ENCODE assay signal across 22 cellular contexts in genomic region chr5:171623551-171624097, GRCh38.
DNase-seq lines count a peak whose midpoint lies in the region; ATAC-seq and TF ChIP-seq lines count a peak whose summit lies in the region.
"Had no signal": no experiment of that assay in that cellular context is flagged by ENCODE, and none has a peak within 500 bp of the region (broad histone marks: within the 10 kb centered on the region; RNA-seq: fewer than 3 reads in every experiment).

No MANE protein-coding gene starts in this region.

- no peak overlapping the region for H4K8ac ChIP-seq in H9 (replicated peaks; ENCODE audit: insufficient read length, low read depth, low read length)

- H4K91ac ChIP-seq in H9 (ENCODE audit: insufficient read length, low read depth, low read length) = no peak overlapping the region

- H3K4me2 ChIP-seq in H9 (ENCODE audit: insufficient read depth, insufficient read length, low read length) (no peak overlapping the region), osteoblast (ENCODE audit: insufficient read depth, low read length) (no peak overlapping the region)

- peak overlapping the region in 1 of 2 experiments; percentile 3; a peak in 2 of 5 replicates for H3K4me3 Mint-ChIP-seq in H9
- H3K4me3 Mint-ChIP-seq: activated CD4-positive, alpha-beta memory T cell treated with anti-CD3 and anti-CD28 coated beads for 36 hours; memory B cell; natural killer cell treated with Interleukin-12 subunit alpha and Interleukin-12 subunit beta and Interleukin-15 and Interleukin-18, amount 100 ng/mL, for 72 hours; stimulated activated naive B cell treated with anti-CD40 and anti-IgM and Interleukin-4, amounts not matched to agents 10 μg/mL and 1 μg/mL and 100 μg/mL, for 72 hours had no signal

- H3K14ac ChIP-seq in H9 (ENCODE audit: insufficient read depth, low read length) = no peak overlapping the region

- no peak overlapping the region for H3K18ac ChIP-seq in H9 (ENCODE audit: insufficient read length, low read depth, low read length)

- no peak overlapping the region for H3T11ph ChIP-seq in H9 (ENCODE audit: low read length)

- H3K9me3 Mint-ChIP-seq in H9 = peaks cover 0 to 14% of the 10 kb centered on the region in 2 experiments; a peak in 2 of 5 replicates
- H3K9me3 Mint-ChIP-seq: activated CD4-positive, alpha-beta memory T cell treated with anti-CD3 and anti-CD28 coated beads for 36 hours; natural killer cell treated with Interleukin-12 subunit alpha and Interleukin-12 subunit beta and Interleukin-15 and Interleukin-18, amount 100 ng/mL, for 72 hours; stimulated activated naive B cell treated with anti-CD40 and anti-IgM and Interleukin-4, amounts not matched to agents 10 μg/mL and 1 μg/mL and 100 μg/mL, for 72 hours had no signal

- H2BK20ac ChIP-seq in H9 (ENCODE audit: low read depth, low read length, poor library complexity, severe bottlenecking) = no peak overlapping the region

- no peak overlapping the region for H2AK5ac ChIP-seq in H9 (ENCODE audit: insufficient read length, low read length)

- TF ChIP-seq CTCF in H9 (conservative IDR thresholded peaks at IDR 0.05) = no peak
- TF ChIP-seq CTCF in osteoblast (IDR thresholded peaks at IDR 0.05; ENCODE audit: extremely low read depth, low read depth, low read length) = no peak
- no peak for TF ChIP-seq CTCF in BE2C (IDR thresholded peaks at IDR 0.05; ENCODE audit: low read depth, low read length)

- no peak overlapping the region for H3K27ac ChIP-seq in H9 (ENCODE audit: insufficient read length, low read depth, low read length)
- H3K27ac ChIP-seq in osteoblast (ENCODE audit: low read depth, low read length) = no peak overlapping the region
- H3K27ac ChIP-seq: C4-2B had no signal

- H3K9me3 ChIP-seq in H9 (ENCODE audit: control insufficient read depth, low read depth, low read length) (no peaks in the 10 kb centered on the region), osteoblast (ENCODE audit: low read depth, low read length) (no peaks in the 10 kb centered on the region), BE2C (no peaks in the 10 kb centered on the region)

- no peaks in the 10 kb centered on the region; a peak in 2 of 7 replicates for H3K36me3 Mint-ChIP-seq in H9 (ENCODE audit: insufficient read depth in 1 of 3, low read depth in 3 of 3)
- H3K36me3 Mint-ChIP-seq: activated CD4-positive, alpha-beta memory T cell treated with anti-CD3 and anti-CD28 coated beads for 36 hours; memory B cell; natural killer cell treated with Interleukin-12 subunit alpha and Interleukin-12 subunit beta and Interleukin-15 and Interleukin-18, amount 100 ng/mL, for 72 hours; stimulated activated naive B cell treated with anti-CD40 and anti-IgM and Interleukin-4, amounts not matched to agents 10 μg/mL and 1 μg/mL and 100 μg/mL, for 72 hours had no signal

- DNase-seq in H9 = peak; percentile 95
- DNase-seq in ecto neural progenitor cell (ENCODE audit: low spot score) = peak; percentile 69
- peak; percentile 11 for DNase-seq in kidney tubule cell (ENCODE audit: low spot score)
- DNase-seq in osteoblast (ENCODE audit: insufficient read length, low spot score, missing footprints) = peak; percentile 35
- no peak for DNase-seq in NCI-H345 treated with DMSO at 0.1 percent for 48 hours (lab: John Stamatoyannopoulos, UW; ENCODE audit: unreplicated experiment)
- DNase-seq in hepatic stellate cell (ENCODE audit: low spot score) = no peak
- no peak for DNase-seq in BE2C
- DNase-seq: activated CD4-positive, alpha-beta memory T cell treated with anti-CD3 and anti-CD28 coated beads for 36 hours; activated CD4-positive, CD25-positive, alpha-beta regulatory T cell; activated naive CD4-positive, alpha-beta T cell; activated T-cell treated with anti-CD3 and anti-CD28 coated beads for 4 hours; kidney; MV-4-11; NCI-H1694 treated with DMSO at 0.1 percent for 48 hours; small intestine; stimulated activated naive B cell treated with anti-CD40 and anti-IgM and Interleukin-4, amounts not matched to agents 10 μg/mL and 1 μg/mL and 100 μg/mL, for 72 hours; T1000 had no signal

- H3K4me3 ChIP-seq in osteoblast (ENCODE audit: insufficient read depth, low read length) (no peak overlapping the region), BE2C (ENCODE audit: low read depth, low read length) (no peak overlapping the region)

- no peak overlapping the region for H3K56ac ChIP-seq in H9 (ENCODE audit: insufficient read length, low read depth, low read length)

- no CpG with 5 or more reads among the region's 11 CpGs for WGBS in H9 (ENCODE audit: extremely low coverage, insufficient read length, low lambda C conversion rate)

- peaks cover 36% of the 10 kb centered on the region for H3K27me3 ChIP-seq in H9 (ENCODE audit: insufficient read depth, low read length)
- H3K27me3 ChIP-seq in osteoblast (ENCODE audit: insufficient read depth, low read length) = peaks cover 29% of the 10 kb centered on the region
- peaks cover 3% of the 10 kb centered on the region; the same call in 1 of the 2 replicates for H3K27me3 ChIP-seq in BE2C

- peaks cover 98% of the 10 kb centered on the region for H3K27me3 Mint-ChIP-seq in H9 (ENCODE audit: low read depth)

- no peaks in the 10 kb centered on the region for H3K36me3 ChIP-seq in osteoblast (ENCODE audit: insufficient read depth, low read length)
- H3K36me3 ChIP-seq in BE2C = no peaks in the 10 kb centered on the region

- no peaks in the 10 kb centered on the region for H3K23me2 ChIP-seq in H9 (ENCODE audit: insufficient read length, low read depth, low read length, poor library complexity, severe bottlenecking)

- no peaks in the 10 kb centered on the region for H3K79me2 ChIP-seq in H9 (ENCODE audit: insufficient read depth, low read length)
- H3K79me2 ChIP-seq in osteoblast (ENCODE audit: insufficient read depth, low read length) = no peaks in the 10 kb centered on the region

- H2BK15ac ChIP-seq in H9 (ENCODE audit: low read depth, low read length) = no peak overlapping the region

- peaks cover 7% of the 10 kb centered on the region; the same call in 1 of the 2 replicates for H3K4me1 ChIP-seq in H9 (ENCODE audit: insufficient read depth, low read length)
- no peaks in the 10 kb centered on the region for H3K4me1 ChIP-seq in osteoblast (ENCODE audit: insufficient read depth, low read length)
- no peaks in the 10 kb centered on the region for H3K4me1 ChIP-seq in BE2C

- no peak overlapping the region for H3K9ac ChIP-seq in H9 (ENCODE audit: extremely low read depth, insufficient read length, low read length)

- no peak overlapping the region for H2BK5ac ChIP-seq in H9 (ENCODE audit: insufficient read length, low read length)

- no peak for ATAC-seq in GM18873 (IDR thresholded peaks at IDR 0.05; ENCODE audit: low FRiP score, unreplicated experiment)
- ATAC-seq: natural killer cell treated with Interleukin-12 subunit alpha and Interleukin-12 subunit beta and Interleukin-15 and Interleukin-18, amount 100 ng/mL, for 72 hours; Right ventricle myocardium inferior; stimulated activated naive B cell treated with anti-CD40 and anti-IgM and Interleukin-4, amounts not matched to agents 10 μg/mL and 1 μg/mL and 100 μg/mL, for 72 hours had no signal

- H2AFZ ChIP-seq in H9 (ENCODE audit: low read length) (no peak overlapping the region), osteoblast (ENCODE audit: low read length) (no peak overlapping the region)

- H2BK120ac ChIP-seq in H9 (ENCODE audit: low read depth, low read length, poor library complexity, severe bottlenecking) = no peak overlapping the region

- no peaks in the 10 kb centered on the region for H3K79me1 ChIP-seq in H9 (ENCODE audit: insufficient read depth, low read depth, low read length, poor library complexity, severe bottlenecking)

- no peak overlapping the region for H3K4ac ChIP-seq in H9 (ENCODE audit: low read depth, low read length)

- H3K27ac Mint-ChIP-seq in H9 = peak overlapping the region in 1 of 3 experiments; percentile 70; a peak in 1 of 7 replicates
- H3K27ac Mint-ChIP-seq: activated CD4-positive, alpha-beta memory T cell treated with anti-CD3 and anti-CD28 coated beads for 36 hours; memory B cell; natural killer cell treated with Interleukin-12 subunit alpha and Interleukin-12 subunit beta and Interleukin-15 and Interleukin-18, amount 100 ng/mL, for 72 hours; stimulated activated naive B cell treated with anti-CD40 and anti-IgM and Interleukin-4, amounts not matched to agents 10 μg/mL and 1 μg/mL and 100 μg/mL, for 72 hours had no signal

- H2BK12ac ChIP-seq in H9 (ENCODE audit: insufficient read length, low read depth, low read length) = no peak overlapping the region

- H3K23ac ChIP-seq in H9 (ENCODE audit: insufficient read length, low read depth, low read length) = no peak overlapping the region

- H3K4me1 Mint-ChIP-seq in H9 = peaks cover 21 to 23% of the 10 kb centered on the region in 2 experiments
- H3K4me1 Mint-ChIP-seq: memory B cell; stimulated activated naive B cell treated with anti-CD40 and anti-IgM and Interleukin-4, amounts not matched to agents 10 μg/mL and 1 μg/mL and 100 μg/mL, for 72 hours had no signal

- no peak overlapping the region for H4K5ac ChIP-seq in H9 (ENCODE audit: insufficient read length, low read depth, low read length)

- no peaks in the 10 kb centered on the region for H4K20me1 ChIP-seq in H9 (ENCODE audit: control insufficient read depth, insufficient read depth, insufficient read length)
- H4K20me1 ChIP-seq in osteoblast (ENCODE audit: insufficient read depth, low read length) = no peaks in the 10 kb centered on the region

Comparison
In these comparisons a context has a peak if more than half of its experiments do, and no peak if none do; other contexts are left out.
1. DNase-seq: peak in H9 (single experiment), ecto neural progenitor cell (single experiment), kidney tubule cell (single experiment) and osteoblast (single experiment); none in NCI-H345 treated with DMSO at 0.1 percent for 48 hours (single experiment), hepatic stellate cell (single experiment) and BE2C (single experiment).